In the genomic region with DNA sequence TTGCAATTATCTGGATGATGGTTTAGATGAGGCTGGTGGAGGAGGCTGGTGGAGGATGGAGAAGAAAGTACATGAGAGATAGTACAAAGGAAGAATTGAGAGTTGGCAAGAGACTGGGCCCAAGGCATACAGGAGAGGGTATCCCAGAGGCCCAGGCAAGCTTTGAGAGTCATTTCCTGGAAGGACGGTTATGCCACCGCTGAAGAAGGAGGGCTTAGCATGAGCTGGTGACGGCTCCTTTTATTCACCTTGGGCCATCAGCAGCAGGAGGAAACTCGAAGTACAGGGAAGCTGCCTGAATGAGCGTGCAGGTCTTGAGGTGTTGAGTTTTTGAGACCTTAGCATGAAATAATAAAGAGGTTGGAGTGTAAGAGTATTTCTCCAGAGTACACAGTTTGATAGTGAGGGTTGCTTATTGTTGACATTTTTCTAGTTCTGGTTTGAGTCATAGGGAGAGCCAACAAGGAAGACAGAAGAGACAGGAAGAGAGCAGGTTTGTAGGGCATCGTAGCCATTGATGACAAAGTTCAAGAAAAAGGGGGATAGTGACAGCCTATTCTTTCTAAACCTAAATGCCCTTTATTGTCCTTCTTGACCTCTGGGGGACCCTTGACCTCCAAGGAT, we compare ENCODE assay signal across 32 cellular contexts. TPM values are rescaled to one million over a fixed set of nuclear protein-coding genes. Genes with fewer than 3 reads are reported as not detected.
DNase-seq lines count a peak whose midpoint lies in the region; ATAC-seq, FAIRE-seq and TF ChIP-seq lines count a peak whose summit lies in the region.
"Had no signal": no experiment of that assay in that cellular context is flagged by ENCODE, and none has a peak within 500 bp of the region (broad histone marks: within the 10 kb centered on the region; RNA-seq: fewer than 3 reads in every experiment).

No MANE protein-coding gene starts in this region.

- H3K14ac ChIP-seq in IMR-90 (replicated peaks; ENCODE audit: low read depth, low read length), result peak overlapping the region; percentile 10; the same call in 1 of the 2 replicates

- peak overlapping the region; percentile 60 for H3K27ac Mint-ChIP-seq in MCF 10A (ENCODE audit: low read depth, unreplicated experiment)
- H3K27ac Mint-ChIP-seq: activated T-cell treated with anti-CD3 and anti-CD28 coated beads, Interleukin-2, amount 50 U/mL, for 72 hours; CD4-positive, alpha-beta T cell; IgD-negative memory B cell; mesothelial cell of epicardium; naive thymus-derived CD4-positive, alpha-beta T cell; T-helper 2 cell treated with Interferon-gamma antibody and Interleukin-4, amounts not matched to agents 5 μg/mL and 100 μg/mL, for 36 hours had no signal

- no peaks in the 10 kb centered on the region for H3K27me3 ChIP-seq in breast epithelium
- no peaks in the 10 kb centered on the region for H3K27me3 ChIP-seq in IMR-90 (ENCODE audit: control insufficient read depth, insufficient read depth, low read length)
- H3K27me3 ChIP-seq in endothelial cell of umbilical vein (ENCODE audit: control insufficient read depth in 2 of 2, insufficient read depth in 2 of 2, low read length in 2 of 2), result no peaks in the 10 kb centered on the region
- no peaks in the 10 kb centered on the region for H3K27me3 ChIP-seq in psoas muscle (ENCODE audit: insufficient read depth in 3 of 3, low read length in 2 of 3)
- H3K27me3 ChIP-seq: adrenal gland, body of pancreas, suprapubic skin, upper lobe of right lung had no signal

- H3K9me1 ChIP-seq in IMR-90 (ENCODE audit: insufficient read depth, low read length) (peaks cover 30% of the 10 kb centered on the region), endothelial cell of umbilical vein (replicated peaks; ENCODE audit: control insufficient read depth, extremely low read depth, insufficient read depth, low read length) (no peaks in the 10 kb centered on the region)

- H3K79me1 ChIP-seq in IMR-90 (ENCODE audit: low read depth in 1 of 2, low read length in 2 of 2), result peaks cover 34 to 73% of the 10 kb centered on the region in 2 experiments

- no peak overlapping the region for H3K4me3 Mint-ChIP-seq in MCF 10A (ENCODE audit: unreplicated experiment)
- H3K4me3 Mint-ChIP-seq: activated T-cell treated with anti-CD3 and anti-CD28 coated beads, Interleukin-2, amount 50 U/mL, for 72 hours; CD4-positive, alpha-beta T cell; IgD-negative memory B cell; mesothelial cell of epicardium; naive thymus-derived CD4-positive, alpha-beta T cell; T-helper 2 cell treated with Interferon-gamma antibody and Interleukin-4, amounts not matched to agents 5 μg/mL and 100 μg/mL, for 36 hours had no signal

- H4K20me1 ChIP-seq in IMR-90 (ENCODE audit: insufficient read depth, low read length) (peaks cover 23% of the 10 kb centered on the region; the same call in 1 of the 2 replicates), endothelial cell of umbilical vein (replicated peaks; ENCODE audit: control insufficient read depth, extremely low read depth, insufficient read depth, low read length) (no peaks in the 10 kb centered on the region)

- no peak for TF ChIP-seq CTCF in MCF 10A (IDR thresholded peaks at IDR 0.05; ENCODE audit: unreplicated experiment)
- TF ChIP-seq CTCF in breast epithelium (IDR thresholded peaks at IDR 0.05), result no peak
- no peak for TF ChIP-seq CTCF in IMR-90 (conservative IDR thresholded peaks at IDR 0.05; ENCODE audit: low read depth, low read length)
- TF ChIP-seq CTCF in endothelial cell of umbilical vein (IDR thresholded peaks at IDR 0.05; ENCODE audit: extremely low read depth in 1 of 2, insufficient read depth in 1 of 2, low read depth in 1 of 2, low read length in 2 of 2), result no peak
- no peak for TF ChIP-seq CTCF in psoas muscle (IDR thresholded peaks at IDR 0.05)

- intact Hi-C loops in MCF 10A (cut with micrococcal nuclease), result no loop called here
- intact Hi-C loops in breast epithelium (cut with DNase I; ENCODE audit: low total_unique reads), result no loop called here
- intact Hi-C loops in IMR-90 (cut with micrococcal nuclease), result no loop called here
- intact Hi-C loops in endothelial cell of umbilical vein (cut with micrococcal nuclease), result loop anchor here (5.0 kb wide), 1 partner anchor 123 kb away; no protein-coding TSS in a partner anchor
- intact Hi-C loops in psoas muscle (cut with DNase I), result no loop called here

- FAIRE-seq in endothelial cell of umbilical vein (lab: Jason Lieb, UNC), result peak; percentile 42
- FAIRE-seq: A204.1, D721Med, islet of Langerhans had no signal

- no peaks in the 10 kb centered on the region for H3K27me3 Mint-ChIP-seq in MCF 10A (ENCODE audit: insufficient read depth, unreplicated experiment)
- H3K27me3 Mint-ChIP-seq: IgD-negative memory B cell had no signal

- no peak overlapping the region for H2BK120ac ChIP-seq in IMR-90 (ENCODE audit: low read depth, low read length)

- no peaks in the 10 kb centered on the region for H3K9me3 ChIP-seq in breast epithelium
- H3K9me3 ChIP-seq in IMR-90 (ENCODE audit: control insufficient read depth, insufficient read depth, low read length), result no peaks in the 10 kb centered on the region
- no peaks in the 10 kb centered on the region for H3K9me3 ChIP-seq in endothelial cell of umbilical vein (replicated peaks; ENCODE audit: control insufficient read depth, insufficient read depth, low read length)
- no peaks in the 10 kb centered on the region for H3K9me3 ChIP-seq in psoas muscle
- H3K9me3 ChIP-seq: adrenal gland, body of pancreas, prostate gland, suprapubic skin, upper lobe of right lung had no signal

- H2BK20ac ChIP-seq in IMR-90 (ENCODE audit: low read depth, low read length), result peak overlapping the region; percentile 2; the same call in 1 of the 2 replicates

- TF ChIP-seq RAD21 in IMR-90 (IDR thresholded peaks at IDR 0.05; ENCODE audit: low read length), result no peak

- no peak overlapping the region for H4K5ac ChIP-seq in IMR-90 (ENCODE audit: low read depth, low read length)

- H2AK9ac ChIP-seq in IMR-90 (replicated peaks; ENCODE audit: low read depth, low read length, poor library complexity), result peak overlapping the region; percentile 14

- DNase-seq in MCF 10A (ENCODE audit: unreplicated experiment) (no peak), breast epithelium (ENCODE audit: low spot score in 2 of 2) (no peak), IMR-90 (peak; percentile 47), endothelial cell of umbilical vein (ENCODE audit: low read depth, low spot score) (no peak), psoas muscle (no peak), A172 (ENCODE audit: low spot score) (no peak), globus pallidus (ENCODE audit: low spot score) (no peak)
- DNase-seq in activated effector memory CD4-positive, alpha-beta T cell treated with Interleukin-2 at 50 U/mL for 16 hours, result no peak
- DNase-seq: activated CD4-positive, alpha-beta T cell treated with anti-CD3 and anti-CD28 coated beads, Interleukin-2, amount 50 U/mL, for 48 hours; activated CD4-positive, CD25-positive, alpha-beta regulatory T cell treated with anti-CD3 and anti-CD28 coated beads, Interleukin-2, amount 50 U/mL, for 72 hours; activated naive CD4-positive, alpha-beta T cell; activated T-cell treated with anti-CD3 and anti-CD28 coated beads, Interleukin-2, amount 50 U/mL, for 72 hours; adrenal gland; body of pancreas; CD4-positive, alpha-beta T cell; DND-41; naive thymus-derived CD4-positive, alpha-beta T cell; NCI-H1048; NCI-H187 treated with DMSO at 0.1 percent for 48 hours; NCI-H2171; NCI-H510A; occipital lobe; stimulated activated naive CD4-positive, alpha-beta T cell; upper lobe of right lung had no signal

- H3K4me1 ChIP-seq in breast epithelium (no peaks in the 10 kb centered on the region), IMR-90 (ENCODE audit: control insufficient read depth, insufficient read depth, low read length) (peaks cover 18% of the 10 kb centered on the region), endothelial cell of umbilical vein (ENCODE audit: control insufficient read depth, extremely low read depth, insufficient read depth, low read length) (peaks cover 37% of the 10 kb centered on the region), psoas muscle (peaks cover 26% of the 10 kb centered on the region)
- H3K4me1 ChIP-seq: suprapubic skin, upper lobe of right lung had no signal

- peak overlapping the region; percentile 52 for H2AK5ac ChIP-seq in IMR-90 (ENCODE audit: low read depth, low read length)

- peak; percentile 56 for ATAC-seq in IMR-90 (ENCODE audit: low read depth)
- ATAC-seq in psoas muscle, result peak in 1 of 4 donors; percentile 5
- ATAC-seq: activated T-cell treated with anti-CD3 and anti-CD28 coated beads, Interleukin-2, amount 50 U/mL, for 72 hours; body of pancreas; naive thymus-derived CD4-positive, alpha-beta T cell; upper lobe of right lung had no signal

- H2BK5ac ChIP-seq in IMR-90 (ENCODE audit: low read depth, low read length, poor library complexity, severe bottlenecking), result peak overlapping the region; percentile 43

- dilution Hi-C loops in IMR-90 (cut with HindIII; ENCODE audit: low sequenced_read_pairs, unreplicated experiment), result no loop called here
- dilution Hi-C loops in endothelial cell of umbilical vein (cut with MboI; ENCODE audit: extremely low pct_ligation_motif_present, low sequenced_read_pairs), result no loop called here

- no peaks in the 10 kb centered on the region for H3K79me2 ChIP-seq in endothelial cell of umbilical vein (ENCODE audit: control insufficient read depth, insufficient read depth, low read length)

- H2BK15ac ChIP-seq in IMR-90 (ENCODE audit: low read depth, low read length), result peak overlapping the region; percentile 25; the same call in 1 of the 3 replicates

- H2AFZ ChIP-seq in IMR-90 (replicated peaks; ENCODE audit: low read length, poor library complexity) (peak overlapping the region; percentile 23), endothelial cell of umbilical vein (ENCODE audit: low read depth, low read length) (no peak overlapping the region)

- H3K4me2 ChIP-seq in IMR-90 (ENCODE audit: low read depth, low read length) (no peak overlapping the region), endothelial cell of umbilical vein (ENCODE audit: insufficient read depth, low read length) (no peak overlapping the region)

- POLR2A ChIA-PET in MCF 10A (lab: Yijun Ruan, JAX), result interaction anchor here (0.9 to 1.1 kb wide), 2 partner anchors 22 to 166 kb away, joined by 3 read pairs; no protein-coding TSS in a partner anchor
- POLR2A ChIA-PET in IMR-90 (lab: Charles Lee; ENCODE audit: unreplicated experiment), result no interaction called here
- POLR2A ChIA-PET in endothelial cell of umbilical vein (lab: Charles Lee), result no interaction called here

- no peak overlapping the region for H3K9ac ChIP-seq in IMR-90 (ENCODE audit: low read depth, low read length)
- H3K9ac ChIP-seq in endothelial cell of umbilical vein (replicated peaks; ENCODE audit: extremely low read depth, insufficient read depth, low read length), result no peak overlapping the region

- H3K36me3 Mint-ChIP-seq in MCF 10A (ENCODE audit: insufficient read depth, unreplicated experiment), result peaks cover 6% of the 10 kb centered on the region
- H3K36me3 Mint-ChIP-seq: naive thymus-derived CD4-positive, alpha-beta T cell had no signal

- WGBS in IMR-90 (ENCODE audit: extremely low coverage in 2 of 2, insufficient read length in 1 of 2), 2 experiments, result 93% methylated on average over 3 of the region's 6 CpGs; no CpG with 5 or more reads in 1 of the 2 experiments
- WGBS in psoas muscle, 3 donors, result 81 to 90% (median 82%) methylated on average over 6 of the region's 6 CpGs

- TF ChIP-seq POLR2A in breast epithelium (IDR thresholded peaks at IDR 0.05) (no peak), IMR-90 (IDR thresholded peaks at IDR 0.05; ENCODE audit: low read depth, low read length) (no peak), endothelial cell of umbilical vein (IDR thresholded peaks at IDR 0.05; ENCODE audit: low read depth, low read length) (no peak)

- H3K23ac ChIP-seq in IMR-90 (ENCODE audit: low read depth, low read length), result no peak overlapping the region

- no TSS peak for BruUV-seq in MCF 10A (replicated peaks; lab: Mats Ljungman, UMichigan)
- BruUV-seq in IMR-90 (replicated peaks; lab: Mats Ljungman, UMichigan), result no TSS peak
- BruUV-seq in endothelial cell of umbilical vein (replicated peaks; lab: Mats Ljungman, UMichigan), result no TSS peak

- H3K18ac ChIP-seq in IMR-90 (ENCODE audit: low read depth, low read length), result no peak overlapping the region

- peaks cover 44% of the 10 kb centered on the region for H3K4me1 Mint-ChIP-seq in MCF 10A (ENCODE audit: insufficient read depth, unreplicated experiment)
- H3K4me1 Mint-ChIP-seq: IgD-negative memory B cell had no signal

- H4K91ac ChIP-seq in IMR-90 (ENCODE audit: insufficient read depth, low read depth, low read length), result no peak overlapping the region

- no peaks in the 10 kb centered on the region for H3K36me3 ChIP-seq in breast epithelium
- H3K36me3 ChIP-seq in IMR-90 (ENCODE audit: control insufficient read depth, insufficient read depth, low read length), result no peaks in the 10 kb centered on the region
- H3K36me3 ChIP-seq in endothelial cell of umbilical vein (ENCODE audit: control insufficient read depth in 2 of 2, extremely low read depth in 1 of 2, insufficient read depth in 2 of 2, low read length in 2 of 2), result no peaks in the 10 kb centered on the region
- no peaks in the 10 kb centered on the region for H3K36me3 ChIP-seq in psoas muscle (ENCODE audit: insufficient read depth in 1 of 2, low read depth in 1 of 2)
- H3K36me3 ChIP-seq: adrenal gland, prostate gland, suprapubic skin, upper lobe of right lung had no signal

- H3K4me3 ChIP-seq in breast epithelium, result no peak overlapping the region
- no peak overlapping the region for H3K4me3 ChIP-seq in IMR-90 (ENCODE audit: insufficient read depth, low read depth, low read length)
- no peak overlapping the region for H3K4me3 ChIP-seq in endothelial cell of umbilical vein (replicated peaks in 1 of 3; ENCODE audit: insufficient read depth in 1 of 3, low read depth in 1 of 3, low read length in 3 of 3)
- H3K4me3 ChIP-seq in psoas muscle, result no peak overlapping the region
- H3K4me3 ChIP-seq: adrenal gland, body of pancreas, prostate gland, suprapubic skin, upper lobe of right lung had no signal

- 0 out of 4 replicates have a peak overlapping the region, but pooled peaks of 1 of the 2 experiments have one; percentile 1 for H4K8ac ChIP-seq in IMR-90 (ENCODE audit: low read depth in 2 of 2, low read length in 2 of 2)

- H3K27ac ChIP-seq in breast epithelium (peak overlapping the region in 1 of 2 donors; percentile 1), IMR-90 (ENCODE audit: insufficient read depth, low read length) (no peak overlapping the region), endothelial cell of umbilical vein (ENCODE audit: insufficient read depth, low read depth, low read length) (peak overlapping the region; percentile 6), psoas muscle (peak overlapping the region; percentile 65)
- H3K27ac ChIP-seq: adrenal gland, body of pancreas, prostate gland, suprapubic skin, upper lobe of right lung had no signal

- H3K56ac ChIP-seq in IMR-90 (ENCODE audit: extremely low read depth, insufficient read depth, low read length), result no peak overlapping the region

- in situ Hi-C loops in IMR-90 (cut with MboI; ENCODE audit: low sequenced_read_pairs), result no loop called here

- H3K4ac ChIP-seq in IMR-90 (ENCODE audit: low read depth, low read length), result peak overlapping the region; percentile 34; the same call in 1 of the 2 replicates

- no peaks in the 10 kb centered on the region for H3K9me3 Mint-ChIP-seq in MCF 10A (ENCODE audit: unreplicated experiment)
- H3K9me3 Mint-ChIP-seq: activated T-cell treated with anti-CD3 and anti-CD28 coated beads, Interleukin-2, amount 50 U/mL, for 72 hours; CD4-positive, alpha-beta T cell; IgD-negative memory B cell; T-helper 2 cell treated with Interferon-gamma antibody and Interleukin-4, amounts not matched to agents 5 μg/mL and 100 μg/mL, for 36 hours had no signal

- CTCF ChIA-PET in MCF 10A (lab: Yijun Ruan, JAX) (interaction anchor here (0.5 to 1.5 kb wide), 4 partner anchors 10 to 316 kb away, joined by 3 read pairs; no protein-coding TSS in a partner anchor), IMR-90 (lab: Yijun Ruan, JAX) (no interaction called here), endothelial cell of umbilical vein (lab: Charles Lee) (no interaction called here)

RNA-seq across cellular contexts. Expression of a gene that starts 13.8 kb away (rescaled TPM):
- total RNA-seq in MCF 10A (2022) (36.3 and 38.2 TPM in 2 replicates), breast epithelium (10 to 100 TPM in 2 of 3 donors, under 1 TPM in 1; 0.64 to 58.7 (median 41.3) TPM), IMR-90 (2012; rRNA removed) (25.5 and 31.1 TPM in 2 replicates), endothelial cell of umbilical vein (20.2 and 25.4 TPM in 2 replicates), psoas muscle (1 to 10 TPM; 1.8 to 3.1 (median 2.5) TPM)
- polyA plus RNA-seq in IMR-90 (2012; rRNA removed) (30.5 and 31.1 TPM in 2 replicates), endothelial cell of umbilical vein (9.9 and 10.0 TPM in 2 replicates), psoas muscle (1 to 10 TPM in 1 of 3 donors, under 1 TPM in 2; 0.21 to 1.3 (median 0.39) TPM)
- polyA plus RNA-seq in IMR-90 (2012; cell fraction: cytosol; rRNA removed), result 21.7 and 44.3 TPM in 2 replicates
- polyA plus RNA-seq in IMR-90 (2012; cell fraction: nucleus; rRNA removed; ENCODE audit: low replicate concordance), result 38.0 and 45.5 TPM in 2 replicates
- 8.6 and 9.4 TPM in 2 replicates for polyA plus RNA-seq in endothelial cell of umbilical vein (2011; cell fraction: cytosol; rRNA removed)
- 11.1 and 11.9 TPM in 2 replicates for polyA plus RNA-seq in endothelial cell of umbilical vein (2011; cell fraction: nucleus; rRNA removed)
- polyA plus RNA-seq in endothelial cell of umbilical vein (2012), result 10.6 and 16.5 TPM in 2 replicates
- 19.6 and 22.7 TPM in 2 replicates for polyA minus RNA-seq in endothelial cell of umbilical vein
- 2.5 TPM for polyA minus RNA-seq in endothelial cell of umbilical vein (2011; cell fraction: cytosol; rRNA and poly(A)+ RNA removed)
- 25.1 and 28.5 TPM in 2 replicates for polyA minus RNA-seq in endothelial cell of umbilical vein (2011; cell fraction: nucleus; rRNA and poly(A)+ RNA removed)
- 6.4 and 8.6 TPM in 2 replicates for total RNA-seq in A172 (2014; rRNA removed; shearing (Covaris generic))
- total RNA-seq: activated T-cell treated with anti-CD3 and anti-CD28 coated beads, Interleukin-2, amount 50 U/mL, for 72 hours; CD4-positive, alpha-beta T cell; naive thymus-derived CD4-positive, alpha-beta T cell had no signal
- polyA plus RNA-seq: IgD-negative memory B cell; naive thymus-derived CD4-positive, alpha-beta T cell had no signal
